In genomic region chr3:186298876-186299275, GRCh38 we compare ENCODE assay signal across 18 cellular contexts.
A peak's percentile ranks its signal among the peaks of the same experiment; 100 is the strongest.
DNase-seq lines count a peak whose midpoint lies in the region; ATAC-seq and TF ChIP-seq lines count a peak whose summit lies in the region.
"Had no signal": no experiment of that assay in that cellular context is flagged by ENCODE, and none has a peak within 500 bp of the region (broad histone marks: within the 10 kb centered on the region; RNA-seq: fewer than 3 reads in every experiment).

No MANE protein-coding gene starts in this region.

- no peak for ATAC-seq in HG03457 (IDR thresholded peaks at IDR 0.05; ENCODE audit: unreplicated experiment)

- peak overlapping the region; percentile 50 for H3K27ac ChIP-seq in angular gyrus (ENCODE audit: low read depth, low read length)
- no peak overlapping the region for H3K27ac ChIP-seq in ascending aorta
- H3K27ac ChIP-seq: neutrophil, RWPE1, testis had no signal

- H3K4me3 ChIP-seq in ascending aorta: no peak overlapping the region
- H3K4me3 ChIP-seq: testis had no signal

- DNase-seq in DMS 273 treated with DMSO at 0.1 percent for 48 hours (lab: John Stamatoyannopoulos, UW): peak; percentile 25
- peak; percentile 50 for DNase-seq in LHCN-M2 (ENCODE audit: low read depth)
- peak; percentile 39 for DNase-seq in myocyte (ENCODE audit: low read depth)
- no peak for DNase-seq in endothelial cell (ENCODE audit: low spot score)
- no peak for DNase-seq in ascending aorta (ENCODE audit: low spot score in 2 of 2)
- DNase-seq in SIG-M5 treated with dmso at 0.1 percent for 504 hours (lab: John Stamatoyannopoulos, UW; ENCODE audit: unreplicated experiment): no peak
- DNase-seq: activated CD4-positive, CD25-positive, alpha-beta regulatory T cell; activated effector memory CD4-positive, alpha-beta T cell treated with Interleukin-2 at 50 U/mL for 16 hours; NCI-H1436; stimulated activated CD4-positive, alpha-beta T cell treated with anti-CD3 and anti-CD28 coated beads, Interleukin-2, amount 100 ng/mL, for 48 hours; stimulated activated CD8-positive, alpha-beta memory T cell treated with anti-CD3 and anti-CD28 coated beads, Interleukin-4, amount 100 ng/mL, for 48 hours; T-helper 1 cell; testis had no signal

- no peaks in the 10 kb centered on the region for H3K4me1 Mint-ChIP-seq in endothelial cell (ENCODE audit: unreplicated experiment)
- H3K4me1 Mint-ChIP-seq: mesothelial cell of epicardium had no signal

- H3K27me3 Mint-ChIP-seq in endothelial cell (ENCODE audit: unreplicated experiment): peaks cover 4% of the 10 kb centered on the region

- intact Hi-C loops in ascending aorta (cut with DNase I): no loop called here

- TF ChIP-seq CTCF in endothelial cell (IDR thresholded peaks at IDR 0.05; ENCODE audit: unreplicated experiment): no peak
- TF ChIP-seq CTCF in ascending aorta (IDR thresholded peaks at IDR 0.05): no peak

- H3K36me3 ChIP-seq in ascending aorta: no peaks in the 10 kb centered on the region

- H3K4me3 Mint-ChIP-seq in endothelial cell (ENCODE audit: unreplicated experiment): no peak overlapping the region
- H3K4me3 Mint-ChIP-seq: mesothelial cell of epicardium had no signal

- no peaks in the 10 kb centered on the region for H3K9me3 ChIP-seq in ascending aorta
- H3K9me3 ChIP-seq: neutrophil, testis had no signal

- H3K4me1 ChIP-seq in ascending aorta: no peaks in the 10 kb centered on the region
- H3K4me1 ChIP-seq: testis had no signal

- no peak overlapping the region for H3K27ac Mint-ChIP-seq in endothelial cell (ENCODE audit: unreplicated experiment)
- H3K27ac Mint-ChIP-seq: mesothelial cell of epicardium had no signal

- no peaks in the 10 kb centered on the region for H3K27me3 ChIP-seq in ascending aorta
- H3K27me3 ChIP-seq: neutrophil, testis had no signal

- H3K9me3 Mint-ChIP-seq in endothelial cell (ENCODE audit: unreplicated experiment): no peaks in the 10 kb centered on the region
- H3K9me3 Mint-ChIP-seq: mesothelial cell of epicardium had no signal

- H3K36me3 Mint-ChIP-seq in endothelial cell (ENCODE audit: low read depth, unreplicated experiment): no peaks in the 10 kb centered on the region
- H3K36me3 Mint-ChIP-seq: mesothelial cell of epicardium had no signal

Comparison
In these comparisons a context has a peak if more than half of its experiments do, and no peak if none do; other contexts are left out.
1. DNase-seq: peak in DMS 273 treated with DMSO at 0.1 percent for 48 hours (single experiment), LHCN-M2 (single experiment) and myocyte (single experiment); none in endothelial cell (single experiment), ascending aorta (0 of 2) and SIG-M5 treated with dmso at 0.1 percent for 504 hours (single experiment).